In genomic region chr2:157414050-157414449, GRCh38 we compare ENCODE assay signal across 9 cellular contexts. TPM values are rescaled to one million over a fixed set of nuclear protein-coding genes. Genes with fewer than 3 reads are reported as not detected.
DNase-seq lines count a peak whose midpoint lies in the region; ATAC-seq and TF ChIP-seq lines count a peak whose summit lies in the region.
"Had no signal": no experiment of that assay in that cellular context is flagged by ENCODE, and none has a peak within 500 bp of the region (broad histone marks: within the 10 kb centered on the region; RNA-seq: fewer than 3 reads in every experiment).

No MANE protein-coding gene starts in this region.

- TF ChIP-seq CTCF in GM20000 (IDR thresholded peaks at IDR 0.05; ENCODE audit: extremely low read depth, missing control alignments) (no peak), esophagus squamous epithelium (IDR thresholded peaks at IDR 0.05) (no peak), SK-N-SH (IDR thresholded peaks at IDR 0.05) (no peak)

- H3K79me2 ChIP-seq in SK-N-SH (ENCODE audit: insufficient read depth): no peaks in the 10 kb centered on the region

- POLR2A ChIA-PET in SK-N-SH (lab: Yijun Ruan, JAX): no interaction called here

- H3K36me3 ChIP-seq in esophagus squamous epithelium: no peaks in the 10 kb centered on the region
- no peaks in the 10 kb centered on the region for H3K36me3 ChIP-seq in SK-N-SH (replicated peaks in 1 of 2; ENCODE audit: control insufficient read depth in 1 of 2, insufficient read depth in 2 of 2, low read length in 1 of 2)

- ATAC-seq in GM18502 (IDR thresholded peaks at IDR 0.05; ENCODE audit: poor library complexity, unreplicated experiment) (peak; percentile 28), HG03135 (IDR thresholded peaks at IDR 0.05; ENCODE audit: unreplicated experiment) (peak; percentile 26)

- H4K20me1 ChIP-seq in SK-N-SH (ENCODE audit: insufficient read depth): no peaks in the 10 kb centered on the region

- H3K4me3 ChIP-seq in esophagus squamous epithelium (no peak overlapping the region), SK-N-SH (ENCODE audit: low read depth in 2 of 2, low read length in 1 of 2) (no peak overlapping the region)

- TF ChIP-seq RAD21 in SK-N-SH (IDR thresholded peaks at IDR 0.05; ENCODE audit: low read length): no peak

- CTCF ChIA-PET in SK-N-SH (lab: Yijun Ruan, JAX): interaction anchor here (0.9 kb wide), 1 partner anchor 77 kb away, joined by 4 read pairs; no protein-coding TSS in a partner anchor

- H3F3A ChIP-seq in SK-N-SH (replicated peaks; ENCODE audit: insufficient read depth): no peaks in the 10 kb centered on the region

- TF ChIP-seq POLR2A in esophagus squamous epithelium (IDR thresholded peaks at IDR 0.05): no peak

- H3K27ac ChIP-seq in esophagus squamous epithelium: peak overlapping the region in 3 of 4 donors; percentile 21 to 57 (median 33)
- no peak overlapping the region for H3K27ac ChIP-seq in SK-N-SH (ENCODE audit: low read depth in 2 of 2, low read length in 1 of 2)

- H3K9me3 ChIP-seq in esophagus squamous epithelium: no peaks in the 10 kb centered on the region
- no peaks in the 10 kb centered on the region for H3K9me3 ChIP-seq in SK-N-SH

- no peak overlapping the region for H2AFZ ChIP-seq in SK-N-SH (ENCODE audit: low read depth)

- WGBS in esophagus squamous epithelium, 2 donors: 56 to 65% methylated on average over 1 of the region's 1 CpG
- WGBS in SK-N-SH (ENCODE audit: low lambda C conversion rate): 33% methylated on average over 1 of the region's 1 CpG

- DNase-seq in GM20000 (ENCODE audit: low spot score) (peak; percentile 11), esophagus squamous epithelium (lab: John Stamatoyannopoulos, UW) (no peak), NCI-H187 treated with DMSO at 0.1 percent for 48 hours (lab: John Stamatoyannopoulos, UW) (no peak), SK-N-SH (no peak), NCI-H2227 treated with DMSO at 0.1 percent for 48 hours (lab: John Stamatoyannopoulos, UW) (no peak)
- no peak for DNase-seq in activated CD4-positive, CD25-positive, alpha-beta regulatory T cell (lab: John Stamatoyannopoulos, UW)
- DNase-seq: EL had no signal

- intact Hi-C loops in esophagus squamous epithelium (cut with DNase I): no loop called here

- no peaks in the 10 kb centered on the region for H3K9me2 ChIP-seq in SK-N-SH

- no peak overlapping the region for H3K4me2 ChIP-seq in SK-N-SH

- H3K9ac ChIP-seq in SK-N-SH: no peak overlapping the region

- H3K27me3 ChIP-seq in esophagus squamous epithelium (no peaks in the 10 kb centered on the region), SK-N-SH (ENCODE audit: insufficient read depth) (no peaks in the 10 kb centered on the region; the same call in 1 of the 2 replicates)

- no peak for TF ChIP-seq EP300 in SK-N-SH (IDR thresholded peaks at IDR 0.05; ENCODE audit: borderline replicate concordance in 1 of 2, low read depth in 1 of 2, low read length in 1 of 2)

- H3K4me1 ChIP-seq in esophagus squamous epithelium: no peaks in the 10 kb centered on the region
- H3K4me1 ChIP-seq in SK-N-SH (ENCODE audit: control insufficient read depth in 1 of 2, insufficient read depth in 2 of 2, low read depth in 1 of 2, low read length in 1 of 2): no peaks in the 10 kb centered on the region

TF ChIP-seq in SK-N-SH, 30 proteins besides CTCF, POLR2A, EP300 and RAD21:
- TF ChIP-seq FOSL2 (IDR thresholded peaks at IDR 0.05; ENCODE audit: borderline replicate concordance, low read depth): no peak
TF ChIP-seq in SK-N-SH: peak in this region for 0.

RNA-seq across cellular contexts. Expression of gene CYTIP, which starts 29.8 kb away (rescaled TPM):
- total RNA-seq in esophagus squamous epithelium: 10 to 100 TPM in 1 of 4 donors, 1 to 10 TPM in 3; 3.2 to 12.4 (median 3.6) TPM
- polyA plus RNA-seq in SK-N-SH (2012; rRNA removed): not detected in 2 replicates
- not detected in 2 replicates for polyA plus RNA-seq in SK-N-SH (2012; cell fraction: cytosol; rRNA removed)
- not detected in 2 replicates for polyA plus RNA-seq in SK-N-SH (2012; cell fraction: nucleus; rRNA removed)

Comparison
In these comparisons a context has a peak if more than half of its experiments do, and no peak if none do; other contexts are left out.
1. H3K27ac ChIP-seq: peak in esophagus squamous epithelium (3 of 4); none in SK-N-SH (0 of 2).